ENCODE assay signal across 8 cellular contexts in genomic region chr6:170438402-170438753, GRCh38.
DNase-seq lines count a peak whose midpoint lies in the region; ATAC-seq and TF ChIP-seq lines count a peak whose summit lies in the region.

No MANE protein-coding gene starts in this region.

- H3K27me3 ChIP-seq in CD8-positive, alpha-beta T cell (ENCODE audit: insufficient read depth, low read length) = no peaks in the 10 kb centered on the region

- H3K36me3 ChIP-seq in CD8-positive, alpha-beta T cell (ENCODE audit: insufficient read depth, low read length) = no peaks in the 10 kb centered on the region

- no peak overlapping the region for H3K4me3 ChIP-seq in CD8-positive, alpha-beta T cell (ENCODE audit: low read depth, low read length)

- POLR2A ChIA-PET in CD8-positive, alpha-beta T cell (lab: Charles Lee) = no interaction called here

- peak; percentile 36 for ATAC-seq in CD8-positive, alpha-beta T cell
- ATAC-seq in GM19397 (IDR thresholded peaks at IDR 0.05; ENCODE audit: unreplicated experiment) (peak; percentile 94), HG03432 (IDR thresholded peaks at IDR 0.05; ENCODE audit: unreplicated experiment) (peak; percentile 98)
- peak; percentile 96 to 98 for ATAC-seq in activated naive CD4-positive, alpha-beta T cell treated with anti-CD3 and anti-CD28 coated beads, Interleukin-2, amount 50 U/mL, for 72 hours

- H3K27ac ChIP-seq in CD8-positive, alpha-beta T cell (ENCODE audit: low read depth, low read length) = no peak overlapping the region

- intact Hi-C loops in CD8-positive, alpha-beta T cell (cut with DNase I, micrococcal nuclease) = no loop called here

- peaks cover 2% of the 10 kb centered on the region for H3K36me3 Mint-ChIP-seq in CD8-positive, alpha-beta T cell
- H3K36me3 Mint-ChIP-seq in activated naive CD4-positive, alpha-beta T cell treated with anti-CD3 and anti-CD28 coated beads, Interleukin-2, amount 50 U/mL, for 72 hours = peaks cover 10 to 18% of the 10 kb centered on the region in 2 donors
- peaks cover 9% of the 10 kb centered on the region for H3K36me3 Mint-ChIP-seq in glutamatergic neuron (ENCODE audit: unreplicated experiment)
- peaks cover 3% of the 10 kb centered on the region for H3K36me3 Mint-ChIP-seq in osteocyte (ENCODE audit: unreplicated experiment)

- H3K27ac Mint-ChIP-seq in CD8-positive, alpha-beta T cell = no peak overlapping the region
- peak overlapping the region in 1 of 2 donors; percentile 36 for H3K27ac Mint-ChIP-seq in activated naive CD4-positive, alpha-beta T cell treated with anti-CD3 and anti-CD28 coated beads, Interleukin-2, amount 50 U/mL, for 72 hours
- H3K27ac Mint-ChIP-seq in glutamatergic neuron (ENCODE audit: unreplicated experiment) (peak overlapping the region; percentile 99), osteocyte (ENCODE audit: unreplicated experiment) (peak overlapping the region; percentile 87)

- no peaks in the 10 kb centered on the region for H3K9me3 ChIP-seq in CD8-positive, alpha-beta T cell (ENCODE audit: low read length)

- H3K4me1 Mint-ChIP-seq in CD8-positive, alpha-beta T cell (ENCODE audit: low read depth) = peaks cover 5% of the 10 kb centered on the region
- H3K4me1 Mint-ChIP-seq in glutamatergic neuron (ENCODE audit: low read depth, unreplicated experiment) (peaks cover 41% of the 10 kb centered on the region), osteocyte (ENCODE audit: unreplicated experiment) (peaks cover 39% of the 10 kb centered on the region)

- CTCF ChIA-PET in CD8-positive, alpha-beta T cell (lab: Charles Lee) = interaction anchor here (1.1 to 1.7 kb wide), 2 partner anchors 78 to 606 kb away, joined by 3 read pairs; no protein-coding TSS in a partner anchor

- no peaks in the 10 kb centered on the region for H3K4me1 ChIP-seq in CD8-positive, alpha-beta T cell (ENCODE audit: insufficient read depth, low read length)

- peaks cover 13% of the 10 kb centered on the region for H3K27me3 Mint-ChIP-seq in CD8-positive, alpha-beta T cell (ENCODE audit: low read depth)
- H3K27me3 Mint-ChIP-seq in glutamatergic neuron (ENCODE audit: unreplicated experiment) (peaks cover 27% of the 10 kb centered on the region), osteocyte (ENCODE audit: unreplicated experiment) (no peaks in the 10 kb centered on the region)

- TF ChIP-seq CTCF in CD8-positive, alpha-beta T cell (IDR thresholded peaks at IDR 0.05) = no peak
- TF ChIP-seq CTCF in glutamatergic neuron (IDR thresholded peaks at IDR 0.05; ENCODE audit: partially characterized antibody, unreplicated experiment) (no peak), osteocyte (IDR thresholded peaks at IDR 0.05) (no peak)

- H3K9me3 Mint-ChIP-seq in CD8-positive, alpha-beta T cell = peaks cover 12% of the 10 kb centered on the region
- peaks cover 4 to 8% of the 10 kb centered on the region in 2 donors for H3K9me3 Mint-ChIP-seq in activated naive CD4-positive, alpha-beta T cell treated with anti-CD3 and anti-CD28 coated beads, Interleukin-2, amount 50 U/mL, for 72 hours
- H3K9me3 Mint-ChIP-seq in glutamatergic neuron (ENCODE audit: unreplicated experiment) (peaks cover 27% of the 10 kb centered on the region), osteocyte (ENCODE audit: unreplicated experiment) (peaks cover 4% of the 10 kb centered on the region)

- peak in 1 of 7 experiments; percentile 31 for DNase-seq in CD8-positive, alpha-beta T cell
- peak; percentile 94 for DNase-seq in NCI-H446 treated with DMSO at 0.1 percent for 48 hours (lab: John Stamatoyannopoulos, UW)
- DNase-seq in activated naive CD4-positive, alpha-beta T cell treated with anti-CD3 and anti-CD28 coated beads, Interleukin-2, amount 50 U/mL, for 72 hours (ENCODE audit: low spot score in 2 of 2) = peak in 1 of 2 donors; percentile 50
- peak; percentile 96 for DNase-seq in glutamatergic neuron
- DNase-seq in osteocyte (ENCODE audit: extremely low spot score, unreplicated experiment) = peak; percentile 98
- no peak for DNase-seq in putamen (ENCODE audit: low spot score)

- peak overlapping the region; percentile 47 for H3K4me3 Mint-ChIP-seq in CD8-positive, alpha-beta T cell
- peak overlapping the region; percentile 71 for H3K4me3 Mint-ChIP-seq in glutamatergic neuron (ENCODE audit: unreplicated experiment)
- peak overlapping the region; percentile 55 for H3K4me3 Mint-ChIP-seq in osteocyte (ENCODE audit: unreplicated experiment)

Comparison
In these comparisons a context has a peak if more than half of its experiments do, and no peak if none do; other contexts are left out.
1. ATAC-seq: peak in every context shown above with its lines; median percentile 98 in HG03432; 97 in activated naive CD4-positive, alpha-beta T cell treated with anti-CD3 and anti-CD28 coated beads, Interleukin-2, amount 50 U/mL, for 72 hours; 94 in GM19397; 36 in CD8-positive, alpha-beta T cell.